8 cellular contexts compared by ENCODE assay signal in genomic region chr4:780730-781492, GRCh38. TPM values are rescaled to one million over a fixed set of nuclear protein-coding genes. Genes with fewer than 3 reads are reported as not detected.
DNase-seq lines count a peak whose midpoint lies in the region; ATAC-seq and TF ChIP-seq lines count a peak whose summit lies in the region.

No MANE protein-coding gene starts in this region.

- intact Hi-C loops in colonic mucosa (cut with DNase I): no loop called here

- H2AFZ ChIP-seq in KMS-11 (ENCODE audit: low read depth): no peak overlapping the region

- peak; percentile 3 for ATAC-seq in GM19438 (IDR thresholded peaks at IDR 0.05; ENCODE audit: low read depth, unreplicated experiment)
- no peak for ATAC-seq in HG03457 (IDR thresholded peaks at IDR 0.05; ENCODE audit: unreplicated experiment)

- H3K4me3 ChIP-seq in KMS-11 (IDR thresholded peaks at IDR 0.05; ENCODE audit: insufficient read depth, low read depth, low read length) (no peak overlapping the region), colonic mucosa (peak overlapping the region; percentile 98), muscle layer of duodenum (ENCODE audit: low read depth in 1 of 2, low read length in 2 of 2) (peak overlapping the region; percentile 77 to 100)

- peak overlapping the region; percentile 54 for H3K4me2 ChIP-seq in KMS-11

- H3K79me2 ChIP-seq in KMS-11 (ENCODE audit: insufficient read depth, low read depth): peaks cover 36% of the 10 kb centered on the region; the same call in 1 of the 2 replicates

- H3K36me3 ChIP-seq in KMS-11 (ENCODE audit: insufficient read depth) (no peaks in the 10 kb centered on the region), colonic mucosa (no peaks in the 10 kb centered on the region), muscle layer of duodenum (ENCODE audit: control insufficient read depth in 1 of 2, insufficient read depth in 2 of 2, low read length in 2 of 2) (peaks cover 8 to 24% of the 10 kb centered on the region in 2 donors)

- H3K27ac ChIP-seq in KMS-11 (peak overlapping the region; percentile 94), colonic mucosa (peak overlapping the region; percentile 92), muscle layer of duodenum (ENCODE audit: low read length) (peak overlapping the region; percentile 87)

- no peaks in the 10 kb centered on the region for H3K27me3 ChIP-seq in KMS-11 (ENCODE audit: insufficient read depth, low read depth)
- peaks cover 12% of the 10 kb centered on the region for H3K27me3 ChIP-seq in colonic mucosa
- peaks cover 12% of the 10 kb centered on the region for H3K27me3 ChIP-seq in muscle layer of duodenum (ENCODE audit: low read depth, low read length)

- TF ChIP-seq CTCF in KMS-11 (conservative IDR thresholded peaks at IDR 0.05; ENCODE audit: low read depth, low read length) (no peak), colonic mucosa (IDR thresholded peaks at IDR 0.05) (no peak)

- DNase-seq in colonic mucosa: peak; percentile 27
- no peak for DNase-seq in ureter (ENCODE audit: low spot score)
- no peak for DNase-seq in NK-92 (lab: John Stamatoyannopoulos, UW; ENCODE audit: unreplicated experiment)
- DNase-seq in effector CD4-positive, alpha-beta T cell: no peak

- H3K4me1 ChIP-seq in KMS-11 (ENCODE audit: low read depth, poor library complexity, severe bottlenecking) (no peaks in the 10 kb centered on the region), colonic mucosa (peaks cover 10% of the 10 kb centered on the region), muscle layer of duodenum (ENCODE audit: control insufficient read depth in 1 of 2, insufficient read depth in 2 of 2, low read length in 2 of 2) (peaks cover 11 to 41% of the 10 kb centered on the region in 2 donors)

- H4K20me1 ChIP-seq in KMS-11 (ENCODE audit: insufficient read depth): no peaks in the 10 kb centered on the region

- H3K9ac ChIP-seq in KMS-11 (peak overlapping the region; percentile 100), colonic mucosa (ENCODE audit: low read depth in 2 of 2, low read length in 2 of 2) (peak overlapping the region; percentile 94 to 99)

- H3K9me3 ChIP-seq in colonic mucosa: no peaks in the 10 kb centered on the region
- no peaks in the 10 kb centered on the region for H3K9me3 ChIP-seq in muscle layer of duodenum (ENCODE audit: control insufficient read depth in 1 of 2, low read length in 2 of 2)

RNA-seq across cellular contexts. Expression of gene CPLX1, which starts 45.0 kb away (rescaled TPM):
- 10 to 100 TPM in 1 of 2 donors, 1 to 10 TPM in 1; 2.7 to 16.5 TPM for total RNA-seq in colonic mucosa
- total RNA-seq in ureter: 6.7 TPM
